7 cellular contexts compared by ENCODE assay signal in the genomic region with DNA sequence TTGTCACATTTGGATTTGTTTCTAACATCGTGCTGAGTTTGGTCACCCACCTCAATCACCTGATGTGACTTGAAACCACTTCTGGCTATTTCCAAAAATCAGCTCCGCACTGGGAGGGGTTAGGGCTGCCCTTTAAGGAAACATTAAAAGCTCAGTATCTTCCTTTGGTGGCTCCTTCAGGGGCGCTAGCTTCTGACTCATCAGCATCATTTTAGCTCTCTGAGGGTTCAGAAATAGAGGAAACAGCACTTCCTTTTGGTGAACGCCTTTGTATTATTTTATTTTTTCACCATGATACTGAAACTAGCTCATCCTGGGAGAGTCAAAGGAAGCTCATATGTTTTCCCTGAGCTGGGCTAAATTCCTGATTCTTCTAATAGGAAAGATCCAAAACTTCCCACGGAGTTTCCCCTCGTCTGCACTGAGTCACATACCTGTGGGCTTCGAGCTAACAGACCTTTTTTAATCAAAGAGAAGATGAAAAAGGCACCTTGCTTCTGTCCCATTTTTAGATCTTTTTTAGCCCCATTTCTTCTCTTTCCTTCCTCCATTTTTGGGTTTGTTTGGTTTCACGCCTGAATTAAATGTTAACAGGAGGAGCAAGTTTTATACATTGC. TPM values are rescaled to one million over a fixed set of nuclear protein-coding genes. Genes with fewer than 3 reads are reported as not detected.
DNase-seq lines count a peak whose midpoint lies in the region; ATAC-seq and TF ChIP-seq lines count a peak whose summit lies in the region.

No MANE protein-coding gene starts in this region.

- H3K4me3 Mint-ChIP-seq in immature natural killer cell (peak overlapping the region; percentile 42 to 85 (median 63)), progenitor cell of endocrine pancreas (ENCODE audit: low read depth) (no peak overlapping the region)

- H3K27me3 Mint-ChIP-seq in immature natural killer cell (ENCODE audit: low read depth in 3 of 3), result no peaks in the 10 kb centered on the region
- peaks cover 33% of the 10 kb centered on the region for H3K27me3 Mint-ChIP-seq in progenitor cell of endocrine pancreas

- H3K4me1 Mint-ChIP-seq in immature natural killer cell (peaks cover 31 to 45% of the 10 kb centered on the region in 2 donors), progenitor cell of endocrine pancreas (ENCODE audit: low read depth) (peaks cover 6% of the 10 kb centered on the region)

- no peak for TF ChIP-seq CTCF in progenitor cell of endocrine pancreas (IDR thresholded peaks at IDR 0.05; ENCODE audit: unreplicated experiment)

- DNase-seq in NOMO-1 (lab: John Stamatoyannopoulos, UW; ENCODE audit: unreplicated experiment in 2 of 2) (peak; percentile 97 to 100), immature natural killer cell (peak; percentile 14 to 22 (median 21)), NCI-H1092 treated with DMSO at 0.1 percent for 48 hours (lab: John Stamatoyannopoulos, UW) (no peak), NCI-H524 treated with DMSO at 0.1 percent for 48 hours (lab: John Stamatoyannopoulos, UW) (no peak), progenitor cell of endocrine pancreas (ENCODE audit: low spot score, unreplicated experiment) (no peak)

- peak; percentile 97 for ATAC-seq in GM18868 (IDR thresholded peaks at IDR 0.05; ENCODE audit: unreplicated experiment)
- ATAC-seq in HG02610 (IDR thresholded peaks at IDR 0.05; ENCODE audit: unreplicated experiment), result peak; percentile 82

- peak overlapping the region; percentile 68 to 90 (median 82) for H3K27ac Mint-ChIP-seq in immature natural killer cell
- no peak overlapping the region for H3K27ac Mint-ChIP-seq in progenitor cell of endocrine pancreas

- H3K36me3 Mint-ChIP-seq in immature natural killer cell (peaks cover 0 to 4% (median 0%) of the 10 kb centered on the region in 3 donors), progenitor cell of endocrine pancreas (ENCODE audit: insufficient read depth) (no peaks in the 10 kb centered on the region)

- H3K9me3 Mint-ChIP-seq in immature natural killer cell, result peaks cover 0 to 11% (median 2%) of the 10 kb centered on the region in 6 donors
- H3K9me3 Mint-ChIP-seq in progenitor cell of endocrine pancreas (ENCODE audit: low read depth), result peaks cover 7% of the 10 kb centered on the region

RNA-seq across cellular contexts. Expression of a gene that starts 48.2 kb away (rescaled TPM):
- polyA plus RNA-seq in immature natural killer cell, result 1 to 10 TPM; 4.3 to 9.1 (median 5.8) TPM
- 0.43 TPM in 1 of 2 replicates, not detected in the other for total RNA-seq in progenitor cell of endocrine pancreas

Comparison
In these comparisons a context has a peak if more than half of its experiments do, and no peak if none do; other contexts are left out.
1. DNase-seq: peak in NOMO-1 (2 of 2) and immature natural killer cell (3 of 3); none in NCI-H1092 treated with DMSO at 0.1 percent for 48 hours (single experiment), NCI-H524 treated with DMSO at 0.1 percent for 48 hours (single experiment) and progenitor cell of endocrine pancreas (single experiment).